In the genomic region with DNA sequence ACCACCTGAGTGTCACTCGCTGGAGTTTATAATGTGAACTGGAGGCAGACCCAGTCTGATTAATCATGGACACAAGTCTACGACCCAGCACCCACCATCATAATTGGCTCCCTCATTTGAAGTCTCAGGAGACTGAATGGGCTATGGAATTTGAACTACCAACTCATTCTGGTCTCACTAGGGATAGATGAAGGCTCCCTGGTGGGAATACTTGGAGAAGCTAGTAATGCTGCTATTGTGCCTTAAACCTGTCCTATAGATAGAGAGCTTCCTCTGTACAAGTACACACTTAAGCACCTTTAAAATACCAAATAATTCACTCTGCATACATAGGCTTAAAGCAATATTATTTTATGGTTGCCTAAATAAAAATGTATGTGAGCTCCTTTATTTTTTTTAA, we compare ENCODE assay signal across 22 cellular contexts.
DNase-seq lines count a peak whose midpoint lies in the region; ATAC-seq and TF ChIP-seq lines count a peak whose summit lies in the region.
"Had no signal": no experiment of that assay in that cellular context is flagged by ENCODE, and none has a peak within 500 bp of the region (broad histone marks: within the 10 kb centered on the region; RNA-seq: fewer than 3 reads in every experiment).

No MANE protein-coding gene starts in this region.

- no peak overlapping the region for H3K23ac ChIP-seq in mesendoderm (ENCODE audit: low read length)

- H3K36me3 ChIP-seq in Karpas-422 (ENCODE audit: insufficient read depth, low read length) (no peaks in the 10 kb centered on the region), mesendoderm (ENCODE audit: control insufficient read depth, insufficient read depth, low read length) (no peaks in the 10 kb centered on the region), ovary (no peaks in the 10 kb centered on the region)
- H3K36me3 ChIP-seq: BE2C, BLaER1 had no signal

- no peak overlapping the region for H2AFZ ChIP-seq in Karpas-422 (ENCODE audit: low read length)

- H3K9ac ChIP-seq in Karpas-422 (ENCODE audit: low read length), result no peak overlapping the region
- no peak overlapping the region for H3K9ac ChIP-seq in mesendoderm (ENCODE audit: low read length)
- H3K9ac ChIP-seq: BLaER1 had no signal

- no peak overlapping the region for H3K18ac ChIP-seq in mesendoderm (ENCODE audit: low read length)

- H4K20me1 ChIP-seq in Karpas-422 (ENCODE audit: insufficient read depth, low read depth, low read length), result no peaks in the 10 kb centered on the region
- H4K20me1 ChIP-seq: BLaER1 had no signal

- no peaks in the 10 kb centered on the region for H3K79me1 ChIP-seq in mesendoderm (ENCODE audit: low read length)

- no peak overlapping the region for H3K4ac ChIP-seq in mesendoderm (ENCODE audit: low read depth, low read length)

- H3K79me2 ChIP-seq in Karpas-422 (ENCODE audit: low read length) (no peaks in the 10 kb centered on the region), mesendoderm (ENCODE audit: control insufficient read depth, insufficient read depth, low read length) (no peaks in the 10 kb centered on the region)

- no peak for TF ChIP-seq POLR2A in ovary (IDR thresholded peaks at IDR 0.05)

- no peaks in the 10 kb centered on the region for H3K9me3 Mint-ChIP-seq in stimulated activated naive CD8-positive, alpha-beta T cell treated with anti-CD3 and anti-CD28 coated beads, Interleukin-15, amount 100 ng/mL, for 72 hours
- H3K9me3 Mint-ChIP-seq: CD4-positive, alpha-beta memory T cell; CD8-positive, alpha-beta memory T cell had no signal

- no peaks in the 10 kb centered on the region for H3K9me2 ChIP-seq in Karpas-422 (replicated peaks; ENCODE audit: insufficient read depth, low read length)

- H3K4me3 ChIP-seq in Karpas-422 (ENCODE audit: low read length) (no peak overlapping the region), mesendoderm (ENCODE audit: low read length) (no peak overlapping the region), ovary (no peak overlapping the region)
- H3K4me3 ChIP-seq: BLaER1 had no signal

- WGBS in mesendoderm (ENCODE audit: extremely low coverage, insufficient coverage, low lambda C conversion rate), result no CpG with 5 or more reads among the region's 2 CpGs
- 74 to 88% (median 82%) methylated on average over 2 of the region's 2 CpGs for WGBS in ovary, 3 donors

- H2BK15ac ChIP-seq in mesendoderm (replicated peaks; ENCODE audit: low read depth), result no peak overlapping the region

- H4K5ac ChIP-seq in mesendoderm (ENCODE audit: low read length), result no peak overlapping the region

- no peaks in the 10 kb centered on the region for H3K27me3 ChIP-seq in Karpas-422 (ENCODE audit: low read length)
- no peaks in the 10 kb centered on the region for H3K27me3 ChIP-seq in mesendoderm (ENCODE audit: insufficient read depth, low read length, poor library complexity)
- H3K27me3 ChIP-seq in ovary, result no peaks in the 10 kb centered on the region
- H3K27me3 ChIP-seq: BE2C, BLaER1 had no signal

- H2AK5ac ChIP-seq in mesendoderm (ENCODE audit: low read length), result no peak overlapping the region

- no peak overlapping the region for H3K56ac ChIP-seq in mesendoderm (ENCODE audit: low read length)

- DNase-seq in Karpas-422, result peak; percentile 19
- DNase-seq in mesendoderm, result peak; percentile 6
- no peak for DNase-seq in stimulated activated naive CD8-positive, alpha-beta T cell treated with anti-CD3 and anti-CD28 coated beads, Interleukin-15, amount 100 ng/mL, for 72 hours
- DNase-seq in NCI-H2081 treated with DMSO at 0.1 percent for 48 hours (lab: John Stamatoyannopoulos, UW), result no peak
- DNase-seq in ovary, result no peak
- DNase-seq: 8988T; ACHN; BE2C; C1 segment of cervical spinal cord; CD4-positive, alpha-beta memory T cell; CD4-positive, CD25-positive, alpha-beta regulatory T cell; CD8-positive, alpha-beta memory T cell; COR-L47; DMS 273 treated with DMSO at 0.1 percent for 48 hours; DMS153; DMS53; DMS79; DND-41; EL; GDM1 had no signal

- no peak for TF ChIP-seq EP300 in ovary (IDR thresholded peaks at IDR 0.05)

- ATAC-seq in stimulated activated naive CD8-positive, alpha-beta T cell treated with anti-CD3 and anti-CD28 coated beads, Interleukin-15, amount 100 ng/mL, for 72 hours, result no peak

- H2BK120ac ChIP-seq in mesendoderm (ENCODE audit: low read depth, low read length), result no peak overlapping the region

- H3K27me3 Mint-ChIP-seq in stimulated activated naive CD8-positive, alpha-beta T cell treated with anti-CD3 and anti-CD28 coated beads, Interleukin-15, amount 100 ng/mL, for 72 hours, result no peaks in the 10 kb centered on the region
- H3K27me3 Mint-ChIP-seq: CD4-positive, alpha-beta memory T cell; CD4-positive, CD25-positive, alpha-beta regulatory T cell had no signal

- no peak overlapping the region for H2BK5ac ChIP-seq in mesendoderm (ENCODE audit: low read length)

- no peaks in the 10 kb centered on the region for H3K4me1 ChIP-seq in Karpas-422 (ENCODE audit: low read length)
- no peaks in the 10 kb centered on the region for H3K4me1 ChIP-seq in mesendoderm (ENCODE audit: control insufficient read depth, low read depth, low read length)
- no peaks in the 10 kb centered on the region for H3K4me1 ChIP-seq in ovary (ENCODE audit: insufficient read depth)
- H3K4me1 ChIP-seq: BE2C, BLaER1 had no signal

- H3K4me1 Mint-ChIP-seq in stimulated activated naive CD8-positive, alpha-beta T cell treated with anti-CD3 and anti-CD28 coated beads, Interleukin-15, amount 100 ng/mL, for 72 hours, result no peaks in the 10 kb centered on the region
- H3K4me1 Mint-ChIP-seq: CD14-positive monocyte; CD4-positive, alpha-beta memory T cell; CD4-positive, CD25-positive, alpha-beta regulatory T cell; CD8-positive, alpha-beta memory T cell had no signal

- no peak for TF ChIP-seq CTCF in ovary (IDR thresholded peaks at IDR 0.05)

- no peaks in the 10 kb centered on the region for H3K9me3 ChIP-seq in Karpas-422 (ENCODE audit: low read length)
- no peaks in the 10 kb centered on the region for H3K9me3 ChIP-seq in ovary
- H3K9me3 ChIP-seq: BE2C, BLaER1 had no signal

- no peak overlapping the region for H3K4me3 Mint-ChIP-seq in stimulated activated naive CD8-positive, alpha-beta T cell treated with anti-CD3 and anti-CD28 coated beads, Interleukin-15, amount 100 ng/mL, for 72 hours
- H3K4me3 Mint-ChIP-seq: CD14-positive monocyte; CD4-positive, alpha-beta memory T cell; CD4-positive, CD25-positive, alpha-beta regulatory T cell; CD8-positive, alpha-beta memory T cell had no signal

- H3K27ac Mint-ChIP-seq in stimulated activated naive CD8-positive, alpha-beta T cell treated with anti-CD3 and anti-CD28 coated beads, Interleukin-15, amount 100 ng/mL, for 72 hours, result no peak overlapping the region
- H3K27ac Mint-ChIP-seq: CD14-positive monocyte; CD4-positive, alpha-beta memory T cell; CD4-positive, CD25-positive, alpha-beta regulatory T cell; CD8-positive, alpha-beta memory T cell had no signal

- H3K4me2 ChIP-seq in Karpas-422 (ENCODE audit: low read depth, low read length, poor library complexity, severe bottlenecking) (no peak overlapping the region), mesendoderm (ENCODE audit: low read length) (no peak overlapping the region)
- H3K4me2 ChIP-seq: BLaER1 had no signal

- H4K8ac ChIP-seq in mesendoderm (ENCODE audit: low read depth, low read length), result no peak overlapping the region

- intact Hi-C loops in ovary (cut with DNase I), result no loop called here

- no peak overlapping the region for H3K27ac ChIP-seq in Karpas-422 (ENCODE audit: low read length)
- H3K27ac ChIP-seq in mesendoderm (ENCODE audit: low read depth, low read length), result no peak overlapping the region
- H3K27ac ChIP-seq in ovary, result no peak overlapping the region
- H3K27ac ChIP-seq: BLaER1 had no signal

Comparison
In these comparisons a context has a peak if more than half of its experiments do, and no peak if none do; other contexts are left out.
1. DNase-seq: peak in Karpas-422 (single experiment) and mesendoderm (single experiment); none in stimulated activated naive CD8-positive, alpha-beta T cell treated with anti-CD3 and anti-CD28 coated beads, Interleukin-15, amount 100 ng/mL, for 72 hours (0 of 2), NCI-H2081 treated with DMSO at 0.1 percent for 48 hours (single experiment) and ovary (0 of 5).